ENCODE assay signal across 8 cellular contexts in the genomic region with DNA sequence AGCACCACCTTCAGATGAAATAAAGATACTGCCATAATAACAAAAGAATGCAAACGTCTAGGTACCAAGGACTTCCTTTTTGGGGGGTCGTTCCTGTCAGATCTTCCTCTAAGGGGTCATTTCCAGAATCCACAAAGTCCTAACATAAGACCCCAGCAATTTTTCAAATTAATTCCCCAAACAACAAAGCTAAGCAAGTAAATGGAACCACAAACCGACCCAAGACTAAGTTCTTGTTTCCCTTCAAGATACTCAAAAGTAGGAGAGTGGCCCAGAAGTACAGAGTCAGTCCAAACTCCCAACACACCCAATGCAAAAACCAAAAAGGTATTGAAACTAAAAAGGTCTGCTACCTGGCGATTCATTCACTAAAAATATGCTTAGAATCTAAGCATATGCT. TPM values are rescaled to one million over a fixed set of nuclear protein-coding genes. Genes with fewer than 3 reads are reported as not detected.
DNase-seq lines count a peak whose midpoint lies in the region; ATAC-seq and TF ChIP-seq lines count a peak whose summit lies in the region.

No MANE protein-coding gene starts in this region.

- CTCF ChIA-PET in T-cell (lab: Charles Lee): interaction anchor here (0.7 to 1.5 kb wide), 4 partner anchors 38 to 242 kb away, joined by 3 to 4 read pairs (median 3); no protein-coding TSS in a partner anchor

- no peaks in the 10 kb centered on the region for H3K36me3 ChIP-seq in GM23338 (ENCODE audit: insufficient read depth)
- H3K36me3 ChIP-seq in skeletal muscle satellite cell (ENCODE audit: insufficient read depth, low read length): no peaks in the 10 kb centered on the region

- H3K4me3 Mint-ChIP-seq in GM23338: peak overlapping the region; percentile 88
- H3K4me3 Mint-ChIP-seq in T-cell: peak overlapping the region; percentile 88 to 94 (median 89)

- H3K36me3 Mint-ChIP-seq in GM23338 (ENCODE audit: low read depth) (peaks cover 23% of the 10 kb centered on the region), T-cell (peaks cover 6% of the 10 kb centered on the region)

- TF ChIP-seq CTCF in GM23338 (conservative IDR thresholded peaks at IDR 0.05; ENCODE audit: low read depth in 2 of 2) (no peak), foreskin keratinocyte (conservative IDR thresholded peaks at IDR 0.05) (peak; percentile 28)

- H2AFZ ChIP-seq in GM23338: no peak overlapping the region

- H3F3A ChIP-seq in GM23338 (replicated peaks; ENCODE audit: low read depth): 0 out of 2 replicates have a peak, but pooled peaks cover 5% of the 10 kb centered on the region

- H3K27ac Mint-ChIP-seq in GM23338: no peak overlapping the region; the same call in 1 of the 2 replicates
- H3K27ac Mint-ChIP-seq in T-cell: peak overlapping the region; percentile 84 to 94

- peaks cover 50% of the 10 kb centered on the region for H3K4me1 ChIP-seq in GM23338 (ENCODE audit: insufficient read depth)
- peaks cover 5% of the 10 kb centered on the region for H3K4me1 ChIP-seq in foreskin keratinocyte
- peaks cover 11% of the 10 kb centered on the region for H3K4me1 ChIP-seq in skeletal muscle satellite cell (ENCODE audit: control insufficient read depth, insufficient read depth, low read length)

- H3K79me2 ChIP-seq in GM23338 (replicated peaks; ENCODE audit: insufficient read depth): peaks cover 56% of the 10 kb centered on the region

- H3K4me2 ChIP-seq in GM23338: peak overlapping the region; percentile 88
- H3K4me2 ChIP-seq in skeletal muscle satellite cell (ENCODE audit: low read length): peak overlapping the region; percentile 95

- H3K9me3 Mint-ChIP-seq in GM23338 (peaks cover 12% of the 10 kb centered on the region), T-cell (no peaks in the 10 kb centered on the region)

- peaks cover 15% of the 10 kb centered on the region for H3K27me3 Mint-ChIP-seq in GM23338 (ENCODE audit: insufficient read depth, low read depth, poor library complexity)
- no peaks in the 10 kb centered on the region for H3K27me3 Mint-ChIP-seq in T-cell

- H4K20me1 ChIP-seq in GM23338 (replicated peaks; ENCODE audit: insufficient read depth): peaks cover 30% of the 10 kb centered on the region

- ATAC-seq in GM23338: no peak
- peak in 1 of 4 experiments; percentile 17 for ATAC-seq in T-cell (replicated peaks in 1 of 4)
- no peak for ATAC-seq in foreskin keratinocyte
- ATAC-seq in HG03469 (IDR thresholded peaks at IDR 0.05; ENCODE audit: unreplicated experiment): no peak

- peaks cover 68% of the 10 kb centered on the region for H3K4me1 Mint-ChIP-seq in GM23338
- H3K4me1 Mint-ChIP-seq in T-cell: peaks cover 59 to 70% (median 63%) of the 10 kb centered on the region in 3 donors

- no peak for DNase-seq in GM23338 (ENCODE audit: low spot score)
- no peak for DNase-seq in T-cell
- DNase-seq in foreskin keratinocyte: no peak
- DNase-seq in HCEC 1CT: no peak
- no peak for DNase-seq in NCI-H82 (lab: John Stamatoyannopoulos, UW)
- DNase-seq in stimulated activated naive CD4-positive, alpha-beta T cell treated with Interleukin-2 at 50 U/mL for 16 hours (lab: John Stamatoyannopoulos, UW): no peak

- H3K4me3 ChIP-seq in GM23338: peak overlapping the region; percentile 68
- H3K4me3 ChIP-seq in skeletal muscle satellite cell (ENCODE audit: low read length): peak overlapping the region; percentile 98

- peak overlapping the region; percentile 85 for H3K9ac ChIP-seq in skeletal muscle satellite cell (ENCODE audit: low read depth, low read length)

- H3K27me3 ChIP-seq in GM23338 (ENCODE audit: insufficient read depth) (no peaks in the 10 kb centered on the region), foreskin keratinocyte (no peaks in the 10 kb centered on the region), skeletal muscle satellite cell (ENCODE audit: control insufficient read depth, insufficient read depth, low read length) (no peaks in the 10 kb centered on the region)

- no peaks in the 10 kb centered on the region for H3K9me3 ChIP-seq in skeletal muscle satellite cell (replicated peaks; ENCODE audit: low read length)

- peak overlapping the region; percentile 79; the same call in 1 of the 2 replicates for H3K27ac ChIP-seq in GM23338 (ENCODE audit: low read depth)
- H3K27ac ChIP-seq in foreskin keratinocyte: peak overlapping the region; percentile 5

- H3K9me2 ChIP-seq in GM23338 (ENCODE audit: insufficient read depth): no peaks in the 10 kb centered on the region

- POLR2A ChIA-PET in T-cell (lab: Charles Lee): no interaction called here

TF ChIP-seq in GM23338, 12 proteins besides CTCF, POLR2A, EP300 and RAD21 (continues in another document):
- TF ChIP-seq, protein P1, sequence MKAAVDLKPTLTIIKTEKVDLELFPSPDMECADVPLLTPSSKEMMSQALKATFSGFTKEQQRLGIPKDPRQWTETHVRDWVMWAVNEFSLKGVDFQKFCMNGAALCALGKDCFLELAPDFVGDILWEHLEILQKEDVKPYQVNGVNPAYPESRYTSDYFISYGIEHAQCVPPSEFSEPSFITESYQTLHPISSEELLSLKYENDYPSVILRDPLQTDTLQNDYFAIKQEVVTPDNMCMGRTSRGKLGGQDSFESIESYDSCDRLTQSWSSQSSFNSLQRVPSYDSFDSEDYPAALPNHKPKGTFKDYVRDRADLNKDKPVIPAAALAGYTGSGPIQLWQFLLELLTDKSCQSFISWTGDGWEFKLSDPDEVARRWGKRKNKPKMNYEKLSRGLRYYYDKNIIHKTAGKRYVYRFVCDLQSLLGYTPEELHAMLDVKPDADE (IDR thresholded peaks at IDR 0.05): no peak
- TF ChIP-seq EZH2phosphoT487 (IDR thresholded peaks at IDR 0.05; ENCODE audit: unreplicated experiment) (no peak), ZNF114 (CRISPR knock-in tag; IDR thresholded peaks at IDR 0.05) (no peak), CREB1 (CRISPR knock-in tag; IDR thresholded peaks at IDR 0.05; ENCODE audit: low read depth) (no peak), ZNF331 (CRISPR knock-in tag; IDR thresholded peaks at IDR 0.05; ENCODE audit: low read depth) (no peak)
- TF ChIP-seq, protein P2, sequence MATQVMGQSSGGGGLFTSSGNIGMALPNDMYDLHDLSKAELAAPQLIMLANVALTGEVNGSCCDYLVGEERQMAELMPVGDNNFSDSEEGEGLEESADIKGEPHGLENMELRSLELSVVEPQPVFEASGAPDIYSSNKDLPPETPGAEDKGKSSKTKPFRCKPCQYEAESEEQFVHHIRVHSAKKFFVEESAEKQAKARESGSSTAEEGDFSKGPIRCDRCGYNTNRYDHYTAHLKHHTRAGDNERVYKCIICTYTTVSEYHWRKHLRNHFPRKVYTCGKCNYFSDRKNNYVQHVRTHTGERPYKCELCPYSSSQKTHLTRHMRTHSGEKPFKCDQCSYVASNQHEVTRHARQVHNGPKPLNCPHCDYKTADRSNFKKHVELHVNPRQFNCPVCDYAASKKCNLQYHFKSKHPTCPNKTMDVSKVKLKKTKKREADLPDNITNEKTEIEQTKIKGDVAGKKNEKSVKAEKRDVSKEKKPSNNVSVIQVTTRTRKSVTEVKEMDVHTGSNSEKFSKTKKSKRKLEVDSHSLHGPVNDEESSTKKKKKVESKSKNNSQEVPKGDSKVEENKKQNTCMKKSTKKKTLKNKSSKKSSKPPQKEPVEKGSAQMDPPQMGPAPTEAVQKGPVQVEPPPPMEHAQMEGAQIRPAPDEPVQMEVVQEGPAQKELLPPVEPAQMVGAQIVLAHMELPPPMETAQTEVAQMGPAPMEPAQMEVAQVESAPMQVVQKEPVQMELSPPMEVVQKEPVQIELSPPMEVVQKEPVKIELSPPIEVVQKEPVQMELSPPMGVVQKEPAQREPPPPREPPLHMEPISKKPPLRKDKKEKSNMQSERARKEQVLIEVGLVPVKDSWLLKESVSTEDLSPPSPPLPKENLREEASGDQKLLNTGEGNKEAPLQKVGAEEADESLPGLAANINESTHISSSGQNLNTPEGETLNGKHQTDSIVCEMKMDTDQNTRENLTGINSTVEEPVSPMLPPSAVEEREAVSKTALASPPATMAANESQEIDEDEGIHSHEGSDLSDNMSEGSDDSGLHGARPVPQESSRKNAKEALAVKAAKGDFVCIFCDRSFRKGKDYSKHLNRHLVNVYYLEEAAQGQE (IDR thresholded peaks at IDR 0.05; ENCODE audit: unreplicated experiment): no peak

RNA-seq across cellular contexts. Expression of gene RYK, which starts 1.2 kb away (rescaled TPM):
- total RNA-seq in GM23338 (2014; rRNA removed; shearing (Covaris generic)): 84.2 and 94.8 TPM in 2 replicates
- 24.9 and 31.4 TPM in 2 replicates for polyA plus RNA-seq in GM23338 (2016; fragmentation: Nextera tagmentation; extraction: Ambion mirVana)
- 10 to 100 TPM; 33.6 to 46.3 (median 38.0) TPM for total RNA-seq in T-cell
- 76.8 and 81.9 TPM in 2 replicates for total RNA-seq in foreskin keratinocyte
- polyA plus RNA-seq in foreskin keratinocyte: 31.1 and 37.5 TPM in 2 replicates
- 64.7 and 93.0 TPM in 2 replicates for total RNA-seq in skeletal muscle satellite cell (2012; rRNA removed)
